Comparison of ENCODE assay signal across 31 cellular contexts in the genomic region with DNA sequence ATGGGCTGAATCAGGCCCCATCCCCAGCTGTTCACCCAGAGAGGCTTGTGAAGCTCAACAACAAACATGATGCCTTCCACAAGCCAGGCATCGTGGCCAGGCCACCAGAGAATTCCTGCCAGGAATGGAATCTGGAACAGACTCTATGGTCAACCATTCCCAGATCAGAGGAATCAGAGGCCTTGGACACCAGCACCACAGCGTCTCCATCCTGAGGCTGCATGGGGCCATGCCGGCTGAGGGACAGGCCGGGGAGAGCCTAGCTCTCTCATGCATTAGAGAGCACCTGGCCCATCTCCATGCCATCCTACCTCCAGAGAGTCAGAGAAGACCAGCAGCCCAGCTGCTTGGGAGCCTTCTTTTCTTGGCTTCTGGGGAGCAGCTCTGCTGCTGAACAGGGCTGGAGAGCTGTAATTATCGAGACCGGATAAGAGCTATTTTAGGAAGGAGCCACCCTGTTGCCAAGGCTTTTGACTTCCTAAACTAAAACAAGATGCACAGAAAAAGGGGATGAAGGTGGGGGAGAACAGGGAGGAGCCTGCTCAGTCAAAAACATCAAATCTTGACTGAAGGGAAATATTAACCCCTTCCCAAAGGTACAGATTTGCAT. TPM values are rescaled to one million over a fixed set of nuclear protein-coding genes. Genes with fewer than 3 reads are reported as not detected.
A peak's percentile ranks its signal among the peaks of the same experiment; 100 is the strongest.
DNase-seq lines count a peak whose midpoint lies in the region; ATAC-seq and TF ChIP-seq lines count a peak whose summit lies in the region.
"Had no signal": no experiment of that assay in that cellular context is flagged by ENCODE, and none has a peak within 500 bp of the region (broad histone marks: within the 10 kb centered on the region; RNA-seq: fewer than 3 reads in every experiment).

No MANE protein-coding gene starts in this region.

- no peak for TF ChIP-seq CTCF in ascending aorta (IDR thresholded peaks at IDR 0.05)
- TF ChIP-seq CTCF in ovary (IDR thresholded peaks at IDR 0.05): no peak
- TF ChIP-seq CTCF in CD4-positive, alpha-beta T cell (IDR thresholded peaks at IDR 0.05): no peak

- no peaks in the 10 kb centered on the region for H3K4me1 Mint-ChIP-seq in CD4-positive, alpha-beta T cell (ENCODE audit: low read depth)
- no peaks in the 10 kb centered on the region for H3K4me1 Mint-ChIP-seq in stimulated activated naive CD8-positive, alpha-beta T cell treated with anti-CD3 and anti-CD28 coated beads, Interleukin-15, amount 100 ng/mL, for 72 hours
- H3K4me1 Mint-ChIP-seq: activated CD4-positive, alpha-beta T cell treated with anti-CD3 and anti-CD28 coated beads for 36 hours; activated T-helper 17 cell treated with anti-CD3 and anti-CD28 coated beads, Interleukin-2, amount 50 U/mL, for 72 hours; B cell; CD8-positive, alpha-beta memory T cell; naive B cell; stimulated activated naive B cell treated with anti-CD40 and anti-IgM and Interleukin-4, amounts not matched to agents 10 μg/mL and 1 μg/mL and 100 μg/mL, for 72 hours had no signal

- no peak overlapping the region for H3K4me3 Mint-ChIP-seq in CD4-positive, alpha-beta T cell
- no peak overlapping the region for H3K4me3 Mint-ChIP-seq in stimulated activated naive CD8-positive, alpha-beta T cell treated with anti-CD3 and anti-CD28 coated beads, Interleukin-15, amount 100 ng/mL, for 72 hours
- H3K4me3 Mint-ChIP-seq: activated CD4-positive, alpha-beta T cell treated with anti-CD3 and anti-CD28 coated beads for 36 hours; activated CD8-positive, alpha-beta T cell treated with anti-CD3 and anti-CD28 coated beads for 36 hours; activated T-helper 17 cell treated with anti-CD3 and anti-CD28 coated beads, Interleukin-2, amount 50 U/mL, for 72 hours; B cell; CD8-positive, alpha-beta memory T cell; naive B cell; stimulated activated naive B cell treated with anti-CD40 and anti-IgM and Interleukin-4, amounts not matched to agents 10 μg/mL and 1 μg/mL and 100 μg/mL, for 72 hours had no signal

- H3K27ac ChIP-seq in ascending aorta (peak overlapping the region; percentile 14 to 30), ovary (no peak overlapping the region)
- no peak overlapping the region for H3K27ac ChIP-seq in CD4-positive, alpha-beta T cell (ENCODE audit: low read depth, low read length)
- H3K27ac ChIP-seq: colonic mucosa, epithelial cell of prostate, psoas muscle, SK-N-MC had no signal

- H3K4me1 ChIP-seq in ascending aorta (no peaks in the 10 kb centered on the region), ovary (ENCODE audit: insufficient read depth) (peaks cover 3% of the 10 kb centered on the region)
- H3K4me1 ChIP-seq: colonic mucosa, psoas muscle had no signal

- DNase-seq in EH (ENCODE audit: low read depth) (peak; percentile 46), NCI-H1436 (lab: John Stamatoyannopoulos, UW) (peak; percentile 38), ascending aorta (ENCODE audit: low spot score in 2 of 2) (no peak), left cardiac atrium (no peak), ovary (no peak)
- DNase-seq in activated effector memory CD4-positive, alpha-beta T cell treated with anti-CD3 and anti-CD28 coated beads, Interleukin-2, amount 50 U/mL, for 16 hours: no peak
- DNase-seq in CD4-positive, alpha-beta T cell: no peak
- DNase-seq in stimulated activated naive CD8-positive, alpha-beta T cell treated with anti-CD3 and anti-CD28 coated beads, Interleukin-15, amount 100 ng/mL, for 72 hours: no peak
- DNase-seq: ACHN; activated CD4-positive, alpha-beta T cell treated with anti-CD3 and anti-CD28 coated beads for 36 hours; activated CD8-positive, alpha-beta memory T cell treated with anti-CD3 and anti-CD28 coated beads, Interleukin-2, amount 50 U/mL, for 48 hours; activated CD8-positive, alpha-beta T cell treated with anti-CD3 and anti-CD28 coated beads for 36 hours; activated naive CD4-positive, alpha-beta T cell treated with anti-CD3 and anti-CD28 coated beads, Interleukin-2, amount 50 U/mL, for 16 hours; CD8-positive, alpha-beta memory T cell; colonic mucosa; effector CD8-positive, alpha-beta T cell; GOT3; naive B cell; NCI-H1048; NCI-H1930; NCI-H526 treated with DMSO at 0.1 percent for 48 hours; nucleus accumbens; psoas muscle; stimulated activated naive B cell treated with anti-CD40 and anti-IgM and Interleukin-4, amounts not matched to agents 10 μg/mL and 1 μg/mL and 100 μg/mL, for 72 hours; T-helper 1 cell; upper lobe of left lung had no signal

- H3K9me3 Mint-ChIP-seq in CD4-positive, alpha-beta T cell: no peaks in the 10 kb centered on the region
- H3K9me3 Mint-ChIP-seq in stimulated activated naive CD8-positive, alpha-beta T cell treated with anti-CD3 and anti-CD28 coated beads, Interleukin-15, amount 100 ng/mL, for 72 hours: no peaks in the 10 kb centered on the region
- H3K9me3 Mint-ChIP-seq: activated CD8-positive, alpha-beta T cell treated with anti-CD3 and anti-CD28 coated beads for 36 hours; activated T-helper 17 cell treated with anti-CD3 and anti-CD28 coated beads, Interleukin-2, amount 50 U/mL, for 72 hours; CD8-positive, alpha-beta memory T cell; naive B cell; stimulated activated naive B cell treated with anti-CD40 and anti-IgM and Interleukin-4, amounts not matched to agents 10 μg/mL and 1 μg/mL and 100 μg/mL, for 72 hours had no signal

- H3K9me3 ChIP-seq in ascending aorta (no peaks in the 10 kb centered on the region), ovary (no peaks in the 10 kb centered on the region)
- H3K9me3 ChIP-seq in CD4-positive, alpha-beta T cell (ENCODE audit: control insufficient read depth, low read length): no peaks in the 10 kb centered on the region
- H3K9me3 ChIP-seq: colonic mucosa, psoas muscle, upper lobe of left lung had no signal

- TF ChIP-seq EP300 in ovary (IDR thresholded peaks at IDR 0.05): no peak

- H3K27me3 ChIP-seq in ascending aorta (no peaks in the 10 kb centered on the region), ovary (no peaks in the 10 kb centered on the region)
- no peaks in the 10 kb centered on the region for H3K27me3 ChIP-seq in CD4-positive, alpha-beta T cell (ENCODE audit: control insufficient read depth, insufficient read depth, low read length)
- H3K27me3 ChIP-seq: colonic mucosa, upper lobe of left lung had no signal

- H3K36me3 ChIP-seq in ascending aorta (no peaks in the 10 kb centered on the region), ovary (no peaks in the 10 kb centered on the region)
- H3K36me3 ChIP-seq: colonic mucosa, upper lobe of left lung had no signal

- no peak for TF ChIP-seq POLR2A in ovary (IDR thresholded peaks at IDR 0.05)

- intact Hi-C loops in ascending aorta (cut with DNase I): no loop called here
- intact Hi-C loops in left cardiac atrium (cut with DNase I): no loop called here
- intact Hi-C loops in ovary (cut with DNase I): no loop called here
- intact Hi-C loops in CD4-positive, alpha-beta T cell (cut with DNase I, micrococcal nuclease): no loop called here

- peaks cover 20% of the 10 kb centered on the region for H3K27me3 Mint-ChIP-seq in CD4-positive, alpha-beta T cell
- peaks cover 29% of the 10 kb centered on the region for H3K27me3 Mint-ChIP-seq in stimulated activated naive CD8-positive, alpha-beta T cell treated with anti-CD3 and anti-CD28 coated beads, Interleukin-15, amount 100 ng/mL, for 72 hours

- ATAC-seq in left cardiac atrium: peak; percentile 37 to 76
- ATAC-seq in CD4-positive, alpha-beta T cell (ENCODE audit: poor library complexity): no peak
- no peak for ATAC-seq in stimulated activated naive CD8-positive, alpha-beta T cell treated with anti-CD3 and anti-CD28 coated beads, Interleukin-15, amount 100 ng/mL, for 72 hours
- ATAC-seq: activated CD4-positive, alpha-beta T cell treated with anti-CD3 and anti-CD28 coated beads for 36 hours; activated CD8-positive, alpha-beta T cell treated with anti-CD3 and anti-CD28 coated beads for 36 hours; activated T-helper 17 cell treated with anti-CD3 and anti-CD28 coated beads, Interleukin-2, amount 50 U/mL, for 72 hours; psoas muscle; stimulated activated naive B cell treated with anti-CD40 and anti-IgM and Interleukin-4, amounts not matched to agents 10 μg/mL and 1 μg/mL and 100 μg/mL, for 72 hours had no signal

- H3K27ac Mint-ChIP-seq in CD4-positive, alpha-beta T cell: no peak overlapping the region
- H3K27ac Mint-ChIP-seq in stimulated activated naive CD8-positive, alpha-beta T cell treated with anti-CD3 and anti-CD28 coated beads, Interleukin-15, amount 100 ng/mL, for 72 hours: no peak overlapping the region
- H3K27ac Mint-ChIP-seq: activated CD4-positive, alpha-beta T cell treated with anti-CD3 and anti-CD28 coated beads for 36 hours; activated CD8-positive, alpha-beta T cell treated with anti-CD3 and anti-CD28 coated beads for 36 hours; activated T-helper 17 cell treated with anti-CD3 and anti-CD28 coated beads, Interleukin-2, amount 50 U/mL, for 72 hours; B cell; CD8-positive, alpha-beta memory T cell; stimulated activated naive B cell treated with anti-CD40 and anti-IgM and Interleukin-4, amounts not matched to agents 10 μg/mL and 1 μg/mL and 100 μg/mL, for 72 hours had no signal

- no peaks in the 10 kb centered on the region for H3K36me3 Mint-ChIP-seq in CD4-positive, alpha-beta T cell (ENCODE audit: low read depth)
- H3K36me3 Mint-ChIP-seq: naive B cell; stimulated activated naive B cell treated with anti-CD40 and anti-IgM and Interleukin-4, amounts not matched to agents 10 μg/mL and 1 μg/mL and 100 μg/mL, for 72 hours had no signal

- CTCF ChIA-PET in CD4-positive, alpha-beta T cell (lab: Charles Lee): interaction anchor here (0.6 kb wide), 1 partner anchor 1817 kb away, joined by 4 read pairs; no protein-coding TSS in a partner anchor

- no peak overlapping the region for H3K4me3 ChIP-seq in ascending aorta
- H3K4me3 ChIP-seq in ovary: no peak overlapping the region
- H3K4me3 ChIP-seq: colonic mucosa, psoas muscle, SK-N-MC, upper lobe of left lung had no signal

- POLR2A ChIA-PET in CD4-positive, alpha-beta T cell (lab: Charles Lee): no interaction called here

- WGBS in ovary, 3 donors: 14 to 22% (median 16%) methylated on average over 6 of the region's 6 CpGs

RNA-seq across cellular contexts. Expression of a gene that starts 24.5 kb away (rescaled TPM):
- total RNA-seq in ascending aorta (24.6 TPM), left cardiac atrium (10 to 100 TPM; 11.6 to 17.4 TPM), ovary (10 to 100 TPM; 23.8 to 60.1 (median 27.7) TPM)
- polyA plus RNA-seq in ovary: 10 to 100 TPM; 14.5 to 28.7 TPM
- 10 to 100 TPM; 28.8 to 30.0 TPM for total RNA-seq in CD4-positive, alpha-beta T cell

RNA-seq across cellular contexts. Expression of a gene that starts 50.7 kb away (rescaled TPM):
- not detected for total RNA-seq in ascending aorta
- under 1 TPM; 0.06 to 0.10 TPM for total RNA-seq in left cardiac atrium
- not detected for total RNA-seq in ovary
- polyA plus RNA-seq in ovary: under 1 TPM; 0.05 TPM
- total RNA-seq in CD4-positive, alpha-beta T cell: 1 to 10 TPM; 1.6 to 1.7 TPM
- total RNA-seq: HT-29, psoas muscle had no signal
- polyA plus RNA-seq: psoas muscle had no signal

Comparison
In these comparisons a context has a peak if more than half of its experiments do, and no peak if none do; other contexts are left out.
1. DNase-seq: peak in EH (single experiment) and NCI-H1436 (single experiment); none in ascending aorta (0 of 2), left cardiac atrium (single experiment), activated effector memory CD4-positive, alpha-beta T cell treated with anti-CD3 and anti-CD28 coated beads, Interleukin-2, amount 50 U/mL, for 16 hours (single experiment), ovary (0 of 5), CD4-positive, alpha-beta T cell (0 of 10) and stimulated activated naive CD8-positive, alpha-beta T cell treated with anti-CD3 and anti-CD28 coated beads, Interleukin-15, amount 100 ng/mL, for 72 hours (0 of 2).
2. H3K27ac ChIP-seq: peak in ascending aorta (2 of 2); none in ovary (0 of 2) and CD4-positive, alpha-beta T cell (single experiment).
3. ATAC-seq: peak in left cardiac atrium (2 of 2); none in CD4-positive, alpha-beta T cell (single experiment) and stimulated activated naive CD8-positive, alpha-beta T cell treated with anti-CD3 and anti-CD28 coated beads, Interleukin-15, amount 100 ng/mL, for 72 hours (single experiment).